21 cellular contexts compared by ENCODE assay signal in the genomic region with DNA sequence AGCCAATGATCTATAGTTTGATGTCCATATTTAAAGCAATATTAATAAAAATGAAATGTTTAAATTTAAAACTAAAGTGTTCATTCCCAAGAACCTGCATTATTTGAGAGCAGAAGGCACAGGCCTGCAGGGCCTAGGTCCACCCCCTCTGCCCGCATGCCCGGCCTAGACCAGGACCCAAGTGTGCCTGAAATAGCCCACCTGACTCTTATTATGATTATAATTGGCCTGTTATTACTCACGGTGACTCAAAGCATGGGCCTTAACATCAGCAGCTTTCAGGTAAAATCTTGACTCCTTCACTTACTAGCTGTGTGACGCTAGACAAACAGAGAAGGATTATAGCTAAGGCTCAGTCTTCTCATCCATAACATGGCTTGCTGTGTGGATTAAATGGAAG.
DNase-seq lines count a peak whose midpoint lies in the region; ATAC-seq and TF ChIP-seq lines count a peak whose summit lies in the region.
"Had no signal": no experiment of that assay in that cellular context is flagged by ENCODE, and none has a peak within 500 bp of the region (broad histone marks: within the 10 kb centered on the region; RNA-seq: fewer than 3 reads in every experiment).

No MANE protein-coding gene starts in this region.

- no peak overlapping the region for H3K4me3 Mint-ChIP-seq in activated naive CD4-positive, alpha-beta T cell treated with anti-CD3 and anti-CD28 coated beads, Interleukin-2, amount 50 U/mL, for 24 hours
- no peak overlapping the region for H3K4me3 Mint-ChIP-seq in activated naive CD4-positive, alpha-beta T cell treated with anti-CD3 and anti-CD28 coated beads for 36 hours
- no peak overlapping the region for H3K4me3 Mint-ChIP-seq in T-helper 17 cell
- no peak overlapping the region for H3K4me3 Mint-ChIP-seq in type B pancreatic cell
- H3K4me3 Mint-ChIP-seq: H9; natural killer cell; stimulated activated naive CD8-positive, alpha-beta T cell treated with anti-CD3 and anti-CD28 coated beads, Interleukin-15, Interleukin-2, amounts not matched to agents 100 ng/mL and 50 ng/mL, for 24 hours had no signal

- intact Hi-C loops in activated naive CD4-positive, alpha-beta T cell treated with anti-CD3 and anti-CD28 coated beads for 36 hours (cut with micrococcal nuclease) = loop anchor here (2.0 kb wide), 1 partner anchor 17 kb away; no protein-coding TSS in a partner anchor

- no peaks in the 10 kb centered on the region for H3K9me3 ChIP-seq in T-helper 17 cell (ENCODE audit: control insufficient read depth, low read length, poor library complexity, severe bottlenecking)
- H3K9me3 ChIP-seq: BLaER1, gastroesophageal sphincter, upper lobe of left lung had no signal

- TF ChIP-seq CTCF in type B pancreatic cell (conservative IDR thresholded peaks at IDR 0.05) = no peak

- peak; percentile 88 for ATAC-seq in HG02610 (IDR thresholded peaks at IDR 0.05; ENCODE audit: unreplicated experiment)
- ATAC-seq in T-helper 17 cell = no peak
- ATAC-seq: gastroesophageal sphincter, natural killer cell had no signal

- H3K9me3 Mint-ChIP-seq in activated naive CD4-positive, alpha-beta T cell treated with anti-CD3 and anti-CD28 coated beads, Interleukin-2, amount 50 U/mL, for 24 hours = no peaks in the 10 kb centered on the region
- H3K9me3 Mint-ChIP-seq in activated naive CD4-positive, alpha-beta T cell treated with anti-CD3 and anti-CD28 coated beads for 36 hours = no peaks in the 10 kb centered on the region
- peaks cover 4% of the 10 kb centered on the region for H3K9me3 Mint-ChIP-seq in type B pancreatic cell
- H3K9me3 Mint-ChIP-seq: H9; natural killer cell; stimulated activated naive CD8-positive, alpha-beta T cell treated with anti-CD3 and anti-CD28 coated beads, Interleukin-15, Interleukin-2, amounts not matched to agents 100 ng/mL and 50 ng/mL, for 24 hours had no signal

- H3K27me3 Mint-ChIP-seq in activated naive CD4-positive, alpha-beta T cell treated with anti-CD3 and anti-CD28 coated beads, Interleukin-2, amount 50 U/mL, for 24 hours = no peaks in the 10 kb centered on the region
- no peaks in the 10 kb centered on the region for H3K27me3 Mint-ChIP-seq in activated naive CD4-positive, alpha-beta T cell treated with anti-CD3 and anti-CD28 coated beads for 36 hours (ENCODE audit: low read depth)
- H3K27me3 Mint-ChIP-seq in T-helper 17 cell (no peaks in the 10 kb centered on the region), type B pancreatic cell (no peaks in the 10 kb centered on the region)
- H3K27me3 Mint-ChIP-seq: stimulated activated naive CD8-positive, alpha-beta T cell treated with anti-CD3 and anti-CD28 coated beads, Interleukin-15, Interleukin-2, amounts not matched to agents 100 ng/mL and 50 ng/mL, for 24 hours had no signal

- CTCF ChIA-PET in activated naive CD4-positive, alpha-beta T cell treated with anti-CD3 and anti-CD28 coated beads for 36 hours (lab: Charles Lee) = interaction anchor here (0.6 kb wide), 1 partner anchor 670 kb away, joined by 3 read pairs; no protein-coding TSS in a partner anchor

- peaks cover 25% of the 10 kb centered on the region for H3K36me3 Mint-ChIP-seq in activated naive CD4-positive, alpha-beta T cell treated with anti-CD3 and anti-CD28 coated beads, Interleukin-2, amount 50 U/mL, for 24 hours
- H3K36me3 Mint-ChIP-seq in activated naive CD4-positive, alpha-beta T cell treated with anti-CD3 and anti-CD28 coated beads for 36 hours (ENCODE audit: low read depth) = peaks cover 28% of the 10 kb centered on the region
- H3K36me3 Mint-ChIP-seq in T-helper 17 cell (ENCODE audit: low read depth) (peaks cover 5% of the 10 kb centered on the region), type B pancreatic cell (no peaks in the 10 kb centered on the region)

- no peak for DNase-seq in activated naive CD4-positive, alpha-beta T cell treated with anti-CD3 and anti-CD28 coated beads for 36 hours
- DNase-seq in T-helper 17 cell (no peak), type B pancreatic cell (ENCODE audit: extremely low spot score, unreplicated experiment) (no peak), AML-193 (lab: John Stamatoyannopoulos, UW) (no peak), NCI-H226 (no peak)
- no peak for DNase-seq in activated CD4-positive, alpha-beta T cell treated with anti-CD3 and anti-CD28 coated beads, Interleukin-2, amount 50 U/mL, for 48 hours
- DNase-seq: activated CD4-positive, alpha-beta T cell treated with anti-CD3 and anti-CD28 coated beads for 48 hours; anterior cingulate cortex; H9; Kasumi-1; natural killer cell; NCI-H1105; NCI-H2081; NCI-H510A treated with DMSO at 0.1 percent for 48 hours; stimulated activated CD4-positive, alpha-beta T cell treated with anti-CD3 and anti-CD28 coated beads, Interleukin-1b, Interleukin-23, amount 100 ng/mL, for 48 hours had no signal

- H3K4me1 Mint-ChIP-seq in activated naive CD4-positive, alpha-beta T cell treated with anti-CD3 and anti-CD28 coated beads, Interleukin-2, amount 50 U/mL, for 24 hours = peaks cover 53% of the 10 kb centered on the region
- peaks cover 29% of the 10 kb centered on the region for H3K4me1 Mint-ChIP-seq in activated naive CD4-positive, alpha-beta T cell treated with anti-CD3 and anti-CD28 coated beads for 36 hours (ENCODE audit: low read depth)
- H3K4me1 Mint-ChIP-seq in T-helper 17 cell (peaks cover 21% of the 10 kb centered on the region), type B pancreatic cell (ENCODE audit: unreplicated experiment) (peaks cover 8% of the 10 kb centered on the region)

- H3K27ac Mint-ChIP-seq in activated naive CD4-positive, alpha-beta T cell treated with anti-CD3 and anti-CD28 coated beads, Interleukin-2, amount 50 U/mL, for 24 hours = peak overlapping the region; percentile 43
- H3K27ac Mint-ChIP-seq in activated naive CD4-positive, alpha-beta T cell treated with anti-CD3 and anti-CD28 coated beads for 36 hours = no peak overlapping the region
- H3K27ac Mint-ChIP-seq in T-helper 17 cell = peak overlapping the region; percentile 29
- H3K27ac Mint-ChIP-seq in type B pancreatic cell = peak overlapping the region; percentile 52
- H3K27ac Mint-ChIP-seq: H9; stimulated activated naive CD8-positive, alpha-beta T cell treated with anti-CD3 and anti-CD28 coated beads, Interleukin-15, Interleukin-2, amounts not matched to agents 100 ng/mL and 50 ng/mL, for 24 hours had no signal
